Comparison of ENCODE assay signal across 15 cellular contexts in the genomic region with DNA sequence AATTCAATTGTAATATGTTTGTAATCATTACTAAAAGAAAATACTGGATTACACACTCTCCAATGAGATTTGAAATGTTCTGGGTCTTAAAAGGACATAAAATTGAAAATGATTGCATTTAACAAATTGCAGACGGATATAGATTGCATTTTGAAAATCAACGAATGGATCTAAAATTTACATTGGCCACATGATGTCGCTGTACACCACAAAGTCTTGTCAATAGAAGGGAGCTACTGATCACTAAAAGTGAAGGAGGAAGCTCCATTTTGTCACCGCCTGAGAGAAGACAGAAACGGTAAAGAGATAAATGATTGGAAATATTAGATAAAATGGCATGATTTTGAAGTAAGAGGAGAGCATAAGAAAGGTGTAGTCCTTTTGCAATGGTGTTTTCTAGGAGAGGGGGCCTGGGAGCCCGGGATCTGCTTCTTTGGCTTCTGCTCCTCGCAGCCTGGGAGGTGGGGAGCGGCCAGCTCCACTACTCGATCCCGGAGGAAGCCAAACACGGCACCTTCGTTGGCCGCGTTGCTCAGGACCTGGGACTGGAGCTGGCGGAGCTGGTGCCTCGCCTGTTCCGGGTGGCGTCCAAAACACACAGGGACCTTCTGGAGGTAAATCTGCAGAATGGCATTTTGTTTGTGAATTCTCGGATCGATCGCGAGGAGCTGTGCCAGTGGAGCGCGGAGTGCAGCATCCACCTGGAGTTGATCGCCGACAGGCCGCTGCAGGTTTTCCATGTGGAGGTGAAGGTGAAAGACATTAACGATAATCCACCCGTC. TPM values are rescaled to one million over a fixed set of nuclear protein-coding genes. Genes with fewer than 3 reads are reported as not detected.
DNase-seq lines count a peak whose midpoint lies in the region; ATAC-seq, FAIRE-seq and TF ChIP-seq lines count a peak whose summit lies in the region.
"Had no signal": no experiment of that assay in that cellular context is flagged by ENCODE, and none has a peak within 500 bp of the region (broad histone marks: within the 10 kb centered on the region; RNA-seq: fewer than 3 reads in every experiment).

TSS of gene PCDHA1 (plus strand) at position 236 of the 782 bp plus-strand sequence.

- no peak for TF ChIP-seq POLR2A in HepG2 (IDR thresholded peaks at IDR 0.05; ENCODE audit: insufficient read depth in 1 of 2, low read depth in 2 of 2, low read length in 2 of 2)
- no peak for TF ChIP-seq POLR2A in right lobe of liver (IDR thresholded peaks at IDR 0.05)
- no peak for TF ChIP-seq POLR2A in uterus (IDR thresholded peaks at IDR 0.05)

- no peaks in the 10 kb centered on the region for H3K4me1 Mint-ChIP-seq in CD4-positive, alpha-beta T cell (ENCODE audit: low read depth)
- no peaks in the 10 kb centered on the region for H3K4me1 Mint-ChIP-seq in stimulated activated naive B cell treated with anti-CD40 and anti-IgM and Interleukin-4, amounts not matched to agents 10 μg/mL and 1 μg/mL and 100 μg/mL, for 72 hours
- H3K4me1 Mint-ChIP-seq: central memory CD8-positive, alpha-beta T cell had no signal

- 58% methylated on average over 24 of the region's 29 CpGs for WGBS in HepG2 (ENCODE audit: low lambda C conversion rate)
- WGBS in right lobe of liver (ENCODE audit: insufficient coverage, low coverage, low lambda C conversion rate, missing lambda C conversion rate) = 10% methylated on average over 12 of the region's 29 CpGs

- H3K4me1 ChIP-seq in HepG2 (ENCODE audit: insufficient read depth, low read length) (no peaks in the 10 kb centered on the region), right lobe of liver (no peaks in the 10 kb centered on the region), uterus (no peaks in the 10 kb centered on the region)
- H3K4me1 ChIP-seq: BLaER1 had no signal

- no peak within 1 kb of the TSS for H3K4me2 ChIP-seq in HepG2 (ENCODE audit: low read depth, low read length)
- H3K4me2 ChIP-seq: BLaER1 had no signal

- in situ Hi-C loops in HepG2 (cut with HindIII; ENCODE audit: extremely low pct_ligation_motif_present, low pct_unique_long_range_greater_than_20kb) = no loop called here

- no peak within 1 kb of the TSS for H3K4me3 ChIP-seq in HepG2 (replicated peaks in 1 of 3; ENCODE audit: insufficient read depth in 1 of 3, low read depth in 2 of 3, low read length in 3 of 3)
- H3K4me3 ChIP-seq in right lobe of liver = no peak within 1 kb of the TSS
- H3K4me3 ChIP-seq in uterus = no peak within 1 kb of the TSS
- H3K4me3 ChIP-seq: BLaER1 had no signal

- H4K20me1 ChIP-seq in HepG2 (ENCODE audit: insufficient read depth, low read length) = no peaks in the 10 kb centered on the region
- H4K20me1 ChIP-seq: BLaER1 had no signal

- CTCF ChIA-PET in HepG2 (lab: Yijun Ruan, JAX; ENCODE audit: low intra/inter-chr PET ratio, low total read pairs) = no interaction called here
- CTCF ChIA-PET in CD4-positive, alpha-beta T cell (lab: Charles Lee) = no interaction called here

- FAIRE-seq in HepG2 (lab: Jason Lieb, UNC) = peak; percentile 8
- FAIRE-seq: GM19239 had no signal

- DNase-seq in HepG2 (ENCODE audit: low spot score) (no peak), right lobe of liver (no peak), NCI-H446 treated with DMSO at 0.1 percent for 48 hours (lab: John Stamatoyannopoulos, UW) (peak; percentile 19), cerebellar cortex (ENCODE audit: low spot score) (peak; percentile 22), A172 (ENCODE audit: low spot score) (no peak), uterus (no peak)
- no peak for DNase-seq in CD4-positive, alpha-beta T cell
- no peak for DNase-seq in stimulated activated naive B cell treated with anti-CD40 and anti-IgM and Interleukin-4, amounts not matched to agents 10 μg/mL and 1 μg/mL and 100 μg/mL, for 72 hours
- DNase-seq: NCI-H510A treated with DMSO at 0.1 percent for 48 hours had no signal

- H3K36me3 Mint-ChIP-seq in CD4-positive, alpha-beta T cell (ENCODE audit: low read depth) = peaks cover 40% of the 10 kb centered on the region
- peaks cover 0 to 11% of the 10 kb centered on the region in 2 donors for H3K36me3 Mint-ChIP-seq in stimulated activated naive B cell treated with anti-CD40 and anti-IgM and Interleukin-4, amounts not matched to agents 10 μg/mL and 1 μg/mL and 100 μg/mL, for 72 hours

- H3K9me3 ChIP-seq in HepG2 (ENCODE audit: low read length) (peaks cover 56% of the 10 kb centered on the region), right lobe of liver (peaks cover 0 to 8% (median 2%) of the 10 kb centered on the region in 4 donors), uterus (peaks cover 0 to 28% of the 10 kb centered on the region in 2 donors)
- peaks cover 90% of the 10 kb centered on the region for H3K9me3 ChIP-seq in CD4-positive, alpha-beta T cell (ENCODE audit: control insufficient read depth, low read length)

- POLR2A ChIA-PET in HepG2 (lab: Yijun Ruan, JAX) = no interaction called here
- POLR2A ChIA-PET in CD4-positive, alpha-beta T cell (lab: Charles Lee) = no interaction called here

- no peaks in the 10 kb centered on the region for H3K79me2 ChIP-seq in HepG2 (ENCODE audit: insufficient read depth, low read length)

- H3K36me3 ChIP-seq in HepG2 (replicated peaks in 1 of 2; ENCODE audit: control insufficient read depth in 1 of 2, insufficient read depth in 2 of 2, low read length in 2 of 2) = no peaks in the 10 kb centered on the region
- H3K36me3 ChIP-seq in right lobe of liver = no peaks in the 10 kb centered on the region
- H3K36me3 ChIP-seq in uterus = no peaks in the 10 kb centered on the region
- H3K36me3 ChIP-seq: BLaER1 had no signal

- H3K4me3 Mint-ChIP-seq in CD4-positive, alpha-beta T cell = no peak within 1 kb of the TSS
- no peak within 1 kb of the TSS for H3K4me3 Mint-ChIP-seq in stimulated activated naive B cell treated with anti-CD40 and anti-IgM and Interleukin-4, amounts not matched to agents 10 μg/mL and 1 μg/mL and 100 μg/mL, for 72 hours
- H3K4me3 Mint-ChIP-seq: central memory CD8-positive, alpha-beta T cell had no signal

- BruUV-seq in HepG2 (replicated peaks; lab: Mats Ljungman, UMichigan) = no TSS peak

- no peak within 1 kb of the TSS for H2AFZ ChIP-seq in HepG2 (ENCODE audit: low read length)

- no peak for ATAC-seq in HepG2
- no peak for ATAC-seq in right lobe of liver
- ATAC-seq in CD4-positive, alpha-beta T cell (ENCODE audit: poor library complexity) = no peak
- ATAC-seq in stimulated activated naive B cell treated with anti-CD40 and anti-IgM and Interleukin-4, amounts not matched to agents 10 μg/mL and 1 μg/mL and 100 μg/mL, for 72 hours (replicated peaks) = no peak

- no peak within 1 kb of the TSS for H3K27ac ChIP-seq in HepG2 (ENCODE audit: extremely low read length, insufficient read depth, low read length)
- no peak within 1 kb of the TSS for H3K27ac ChIP-seq in right lobe of liver
- no peak within 1 kb of the TSS for H3K27ac ChIP-seq in CD4-positive, alpha-beta T cell (ENCODE audit: low read depth, low read length)
- no peak within 1 kb of the TSS for H3K27ac ChIP-seq in uterus
- H3K27ac ChIP-seq: BLaER1, HL-60 had no signal

- no peak for TF ChIP-seq RAD21 in HepG2 (CRISPR knock-in tag; IDR thresholded peaks at IDR 0.05)

- peaks cover 72% of the 10 kb centered on the region for H3K27me3 Mint-ChIP-seq in CD4-positive, alpha-beta T cell
- peaks cover 18 to 20% of the 10 kb centered on the region in 2 donors for H3K27me3 Mint-ChIP-seq in stimulated activated naive B cell treated with anti-CD40 and anti-IgM and Interleukin-4, amounts not matched to agents 10 μg/mL and 1 μg/mL and 100 μg/mL, for 72 hours

- no peaks in the 10 kb centered on the region for H3K27me3 ChIP-seq in HepG2 (ENCODE audit: control insufficient read depth in 1 of 2, insufficient read depth in 2 of 2, low read length in 2 of 2)
- no peaks in the 10 kb centered on the region for H3K27me3 ChIP-seq in right lobe of liver
- peaks cover 21% of the 10 kb centered on the region for H3K27me3 ChIP-seq in CD4-positive, alpha-beta T cell (ENCODE audit: control insufficient read depth, insufficient read depth, low read length)
- H3K27me3 ChIP-seq in uterus = no peaks in the 10 kb centered on the region
- H3K27me3 ChIP-seq: BLaER1 had no signal

- TF ChIP-seq CTCF in HepG2 (CRISPR knock-in tag; IDR thresholded peaks at IDR 0.05) (peak; percentile 37), right lobe of liver (IDR thresholded peaks at IDR 0.05) (no peak), uterus (IDR thresholded peaks at IDR 0.05) (no peak)
- no peak for TF ChIP-seq CTCF in CD4-positive, alpha-beta T cell (IDR thresholded peaks at IDR 0.05)

- no peak for TF ChIP-seq EP300 in HepG2 (IDR thresholded peaks at IDR 0.05; ENCODE audit: low read depth in 2 of 2, low read length in 2 of 2)
- no peak for TF ChIP-seq EP300 in HepG2 (CRISPR knock-in tag; IDR thresholded peaks at IDR 0.05; ENCODE audit: borderline replicate concordance)

- intact Hi-C loops in HepG2 (cut with micrococcal nuclease; ENCODE audit: unreplicated experiment) (no loop called here), right lobe of liver (cut with DNase I) (no loop called here), uterus (cut with DNase I; ENCODE audit: low total_unique reads) (no loop called here)
- intact Hi-C loops in CD4-positive, alpha-beta T cell (cut with DNase I, micrococcal nuclease) = no loop called here

- H3K9ac ChIP-seq in HepG2 (ENCODE audit: insufficient read depth, low read depth, low read length) = no peak within 1 kb of the TSS
- H3K9ac ChIP-seq: BLaER1 had no signal

- H3K27ac Mint-ChIP-seq in CD4-positive, alpha-beta T cell = no peak within 1 kb of the TSS
- H3K27ac Mint-ChIP-seq in stimulated activated naive B cell treated with anti-CD40 and anti-IgM and Interleukin-4, amounts not matched to agents 10 μg/mL and 1 μg/mL and 100 μg/mL, for 72 hours = no peak within 1 kb of the TSS

- peaks cover 25% of the 10 kb centered on the region for H3K9me3 Mint-ChIP-seq in CD4-positive, alpha-beta T cell
- H3K9me3 Mint-ChIP-seq in stimulated activated naive B cell treated with anti-CD40 and anti-IgM and Interleukin-4, amounts not matched to agents 10 μg/mL and 1 μg/mL and 100 μg/mL, for 72 hours = peaks cover 19 to 22% of the 10 kb centered on the region in 2 donors

RNA-seq across cellular contexts. Expression of gene PCDHA1, which starts in this region (rescaled TPM):
- total RNA-seq in HepG2 (2016; rRNA removed; fragmentation: Illumina TruSeq; extraction: Trizol) = not detected in 2 replicates
- total RNA-seq in HepG2 (2016; cell fraction: cytosol; rRNA removed; fragmentation: Illumina TruSeq; extraction: Trizol; ENCODE audit: low read depth) = not detected in 2 replicates
- total RNA-seq in HepG2 (2016; cell fraction: insoluble cytoplasmic fraction; rRNA removed; fragmentation: Illumina TruSeq; extraction: Trizol) = not detected in 2 replicates
- not detected in 2 replicates for total RNA-seq in HepG2 (2016; cell fraction: membrane; rRNA removed; fragmentation: Illumina TruSeq; extraction: Trizol)
- not detected in 2 replicates for total RNA-seq in HepG2 (2016; cell fraction: nucleus; rRNA removed; fragmentation: Illumina TruSeq; extraction: Trizol)
- polyA plus RNA-seq in HepG2 (2011; rRNA removed) = not detected in 2 replicates
- polyA plus RNA-seq in HepG2 (2011; cell fraction: cytosol; rRNA removed) = 0.01 TPM in 1 of 2 replicates, not detected in the other
- polyA plus RNA-seq in HepG2 (2011; cell fraction: nucleus; rRNA removed) = 0.05 TPM in 1 of 2 replicates, not detected in the other
- polyA plus RNA-seq in HepG2 (2012) = not detected in 2 replicates
- polyA plus RNA-seq in HepG2 (2016; cell fraction: cytosol; fragmentation: Illumina TruSeq; extraction: Trizol; ENCODE audit: low read depth) = not detected in 2 replicates
- polyA plus RNA-seq in HepG2 (2016; cell fraction: insoluble cytoplasmic fraction; fragmentation: Illumina TruSeq; extraction: Trizol; ENCODE audit: low read depth) = not detected in 2 replicates
- not detected in 2 replicates for polyA plus RNA-seq in HepG2 (2016; cell fraction: membrane; fragmentation: Illumina TruSeq; extraction: Trizol; ENCODE audit: low read depth)
- not detected in 2 replicates for polyA plus RNA-seq in HepG2 (2016; cell fraction: nucleus; fragmentation: Illumina TruSeq; extraction: Trizol; ENCODE audit: insufficient read depth, low read depth)
- polyA minus RNA-seq in HepG2 (2011; rRNA and poly(A)+ RNA removed; ENCODE audit: low replicate concordance) = not detected in 2 replicates
- polyA minus RNA-seq in HepG2 (2011; cell fraction: cytosol; rRNA and poly(A)+ RNA removed) = not detected in 2 replicates
- not detected in 2 replicates for polyA minus RNA-seq in HepG2 (2011; cell fraction: nucleus; rRNA and poly(A)+ RNA removed)
- not detected for total RNA-seq in right lobe of liver
- 0.02 TPM in 1 of 2 replicates, not detected in the other for total RNA-seq in A172 (2014; rRNA removed; shearing (Covaris generic))
- total RNA-seq in CD4-positive, alpha-beta T cell = not detected
- under 1 TPM in 1 of 4 donors, not detected in 3; 0.41 TPM for total RNA-seq in uterus
- total RNA-seq: pulmonary artery endothelial cell, ureter had no signal

Comparison
In these comparisons a context has a peak if more than half of its experiments do, and no peak if none do; other contexts are left out.
1. DNase-seq: peak in NCI-H446 treated with DMSO at 0.1 percent for 48 hours (single experiment) and cerebellar cortex (single experiment); none in HepG2 (single experiment), right lobe of liver (0 of 3), A172 (single experiment), CD4-positive, alpha-beta T cell (0 of 10), stimulated activated naive B cell treated with anti-CD40 and anti-IgM and Interleukin-4, amounts not matched to agents 10 μg/mL and 1 μg/mL and 100 μg/mL, for 72 hours (single experiment) and uterus (0 of 2).